Comparison of ENCODE assay signal across 16 cellular contexts in the genomic region with DNA sequence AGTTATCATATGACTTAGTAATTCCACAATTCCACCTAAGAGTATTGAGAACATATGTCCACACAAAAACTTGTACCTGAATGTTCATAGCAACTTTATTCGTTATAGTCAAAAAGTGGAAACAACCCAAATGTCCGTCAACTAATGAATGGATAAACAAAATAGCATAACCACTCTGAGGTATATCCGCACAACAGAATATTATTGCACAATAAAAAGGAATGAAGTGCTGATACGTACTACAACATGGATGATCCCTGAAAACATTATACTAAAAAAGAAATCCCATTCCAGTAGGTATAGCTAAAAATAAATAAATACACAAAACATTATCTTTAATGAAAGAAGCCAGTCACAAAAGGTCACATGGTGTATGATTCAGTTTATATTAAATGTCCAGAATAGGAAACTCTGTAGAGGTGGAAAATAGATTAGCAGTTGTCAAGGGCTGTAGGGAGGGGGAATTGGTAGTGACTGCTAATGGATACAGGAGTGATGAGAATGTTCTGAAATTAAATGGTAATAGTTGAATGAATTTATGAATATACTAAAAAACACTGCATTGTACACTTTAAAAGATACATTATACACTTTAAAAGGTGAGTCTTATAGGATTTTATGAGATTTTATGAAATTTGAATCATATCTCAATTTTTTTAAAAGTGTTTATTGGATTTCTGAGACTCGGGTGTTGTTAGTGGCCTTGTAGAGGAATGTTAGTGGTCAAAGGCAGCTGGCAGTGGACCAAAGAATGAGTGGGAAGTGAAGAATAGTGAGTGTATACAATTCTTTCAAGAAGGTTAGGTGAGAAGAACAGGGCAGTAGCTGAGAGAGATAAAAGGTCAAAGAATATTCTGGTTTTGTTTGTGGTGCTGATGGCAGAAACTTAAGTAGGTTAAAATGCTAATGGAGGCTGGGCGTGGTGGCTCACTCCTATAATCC. TPM values are rescaled to one million over a fixed set of nuclear protein-coding genes. Genes with fewer than 3 reads are reported as not detected.
A peak's percentile ranks its signal among the peaks of the same experiment; 100 is the strongest.
DNase-seq lines count a peak whose midpoint lies in the region; ATAC-seq, FAIRE-seq and TF ChIP-seq lines count a peak whose summit lies in the region.
"Had no signal": no experiment of that assay in that cellular context is flagged by ENCODE, and none has a peak within 500 bp of the region (broad histone marks: within the 10 kb centered on the region; RNA-seq: fewer than 3 reads in every experiment).

No MANE protein-coding gene starts in this region.

- no peaks in the 10 kb centered on the region for H3K36me3 ChIP-seq in astrocyte (ENCODE audit: insufficient read depth, low read length)
- H3K36me3 ChIP-seq: BE2C had no signal

- H3K27me3 ChIP-seq in astrocyte (ENCODE audit: insufficient read depth, low read length), result no peaks in the 10 kb centered on the region
- H3K27me3 ChIP-seq: BE2C, foreskin keratinocyte had no signal

- H3K9ac ChIP-seq in astrocyte (ENCODE audit: low read length), result no peak overlapping the region

- peak; percentile 51 for DNase-seq in AG08396 (ENCODE audit: low spot score)
- peak; percentile 13 for DNase-seq in HK-2 (ENCODE audit: unreplicated experiment)
- DNase-seq in astrocyte (ENCODE audit: low read depth), result peak; percentile 77
- DNase-seq in kidney glomerular epithelial cell (lab: John Stamatoyannopoulos, UW), result peak; percentile 23
- DNase-seq in amniotic stem cell (lab: John Stamatoyannopoulos, UW), result no peak
- DNase-seq in activated CD4-positive, alpha-beta T cell treated with anti-CD3 and anti-CD28 coated beads, Interleukin-2, amount 50 U/mL, for 48 hours, result no peak
- DNase-seq: activated CD8-positive, alpha-beta memory T cell treated with anti-CD3 and anti-CD28 coated beads, Interleukin-2, amount 50 U/mL, for 48 hours; activated naive CD8-positive, alpha-beta T cell treated with anti-CD3 and anti-CD28 coated beads for 36 hours; DND-41; foreskin keratinocyte; NCI-H2029 treated with DMSO at 0.1 percent for 48 hours; stimulated activated CD4-positive, alpha-beta T cell treated with anti-CD3 and anti-CD28 coated beads, Interleukin-2, amount 100 ng/mL, for 24 hours had no signal

- H3K4me1 Mint-ChIP-seq in astrocyte (ENCODE audit: low read depth, unreplicated experiment), result peaks cover 5% of the 10 kb centered on the region

- H2AFZ ChIP-seq in astrocyte (ENCODE audit: low read depth, low read length), result no peak overlapping the region

- no peaks in the 10 kb centered on the region for H3K36me3 Mint-ChIP-seq in astrocyte (ENCODE audit: low read depth, unreplicated experiment)
- H3K36me3 Mint-ChIP-seq: activated naive CD8-positive, alpha-beta T cell treated with anti-CD3 and anti-CD28 coated beads for 36 hours had no signal

- FAIRE-seq in astrocyte (lab: Jason Lieb, UNC), result no peak

- H3K4me2 ChIP-seq in astrocyte (ENCODE audit: low read length), result no peak overlapping the region

- H3K4me1 ChIP-seq in astrocyte (ENCODE audit: insufficient read depth, low read length), result peaks cover 6% of the 10 kb centered on the region
- H3K4me1 ChIP-seq: foreskin keratinocyte had no signal

- no peaks in the 10 kb centered on the region for H3K9me3 ChIP-seq in astrocyte (ENCODE audit: insufficient read depth, low read depth, low read length)
- H3K9me3 ChIP-seq: BE2C had no signal

- H3K4me3 ChIP-seq in astrocyte (ENCODE audit: insufficient read depth, low read depth, low read length), result no peak overlapping the region
- H3K4me3 ChIP-seq: SK-N-MC had no signal

- H4K20me1 ChIP-seq in astrocyte (ENCODE audit: insufficient read depth, low read length), result no peaks in the 10 kb centered on the region

- H3K79me2 ChIP-seq in astrocyte (ENCODE audit: insufficient read depth, low read length), result no peaks in the 10 kb centered on the region

- H3K27me3 Mint-ChIP-seq in astrocyte (ENCODE audit: low read depth, unreplicated experiment), result no peaks in the 10 kb centered on the region
- H3K27me3 Mint-ChIP-seq: activated naive CD8-positive, alpha-beta T cell treated with anti-CD3 and anti-CD28 coated beads for 36 hours had no signal

- no peak for TF ChIP-seq CTCF in astrocyte (IDR thresholded peaks at IDR 0.05; ENCODE audit: insufficient read depth, low read depth, low read length)

- no peak overlapping the region for H3K4me3 Mint-ChIP-seq in astrocyte (ENCODE audit: unreplicated experiment)
- H3K4me3 Mint-ChIP-seq: activated naive CD8-positive, alpha-beta T cell treated with anti-CD3 and anti-CD28 coated beads for 36 hours had no signal

- H3K27ac Mint-ChIP-seq in astrocyte (ENCODE audit: unreplicated experiment), result no peak overlapping the region
- H3K27ac Mint-ChIP-seq: activated naive CD8-positive, alpha-beta T cell treated with anti-CD3 and anti-CD28 coated beads for 36 hours had no signal

- H3K9me3 Mint-ChIP-seq in astrocyte (ENCODE audit: unreplicated experiment), result no peaks in the 10 kb centered on the region
- H3K9me3 Mint-ChIP-seq: activated naive CD8-positive, alpha-beta T cell treated with anti-CD3 and anti-CD28 coated beads for 36 hours had no signal

- no peak overlapping the region for H3K27ac ChIP-seq in astrocyte (ENCODE audit: low read depth, low read length)
- H3K27ac ChIP-seq: foreskin keratinocyte, SK-N-MC had no signal

- ATAC-seq in HG02981 (IDR thresholded peaks at IDR 0.05; ENCODE audit: unreplicated experiment) (no peak), HG03108 (IDR thresholded peaks at IDR 0.05; ENCODE audit: unreplicated experiment) (no peak)
- ATAC-seq: foreskin keratinocyte had no signal

RNA-seq across cellular contexts. Expression of a gene that starts 36.3 kb away (rescaled TPM):
- total RNA-seq in astrocyte, result 36.5 and 36.9 TPM in 2 replicates

Comparison
In these comparisons a context has a peak if more than half of its experiments do, and no peak if none do; other contexts are left out.
1. DNase-seq: peak in AG08396 (single experiment), HK-2 (single experiment), astrocyte (single experiment) and kidney glomerular epithelial cell (single experiment); none in amniotic stem cell (single experiment) and activated CD4-positive, alpha-beta T cell treated with anti-CD3 and anti-CD28 coated beads, Interleukin-2, amount 50 U/mL, for 48 hours (0 of 2).